Comparison of ENCODE assay signal across 27 cellular contexts in the genomic region with DNA sequence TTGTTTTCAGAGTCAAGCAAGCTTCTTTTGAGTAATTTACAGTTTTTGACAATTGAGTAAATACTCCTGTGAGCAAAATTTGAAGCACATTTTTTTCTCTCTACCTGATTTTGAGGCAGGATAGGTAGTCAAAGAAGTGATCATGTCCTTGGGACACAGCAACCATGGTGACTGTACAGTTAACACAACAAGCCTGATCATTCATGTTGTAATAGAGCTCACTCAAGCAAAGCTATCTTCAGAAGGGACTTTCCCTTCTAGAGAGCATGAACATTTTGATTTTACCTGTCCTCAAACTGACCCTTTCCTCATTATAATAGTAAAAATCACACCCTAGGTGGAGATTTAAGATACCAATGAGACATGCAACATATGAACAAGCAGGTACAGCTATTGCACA.
DNase-seq lines count a peak whose midpoint lies in the region; ATAC-seq and TF ChIP-seq lines count a peak whose summit lies in the region.
"Had no signal": no experiment of that assay in that cellular context is flagged by ENCODE, and none has a peak within 500 bp of the region (broad histone marks: within the 10 kb centered on the region; RNA-seq: fewer than 3 reads in every experiment).

No MANE protein-coding gene starts in this region.

- TF ChIP-seq CTCF in esophagus muscularis mucosa (IDR thresholded peaks at IDR 0.05) (no peak), tibial nerve (IDR thresholded peaks at IDR 0.05) (no peak)

- H3K27ac ChIP-seq in esophagus muscularis mucosa (replicated peaks in 1 of 4) (no peak overlapping the region), tibial nerve (no peak overlapping the region), substantia nigra (ENCODE audit: low read depth, low read length, poor library complexity, severe bottlenecking) (no peak overlapping the region)
- H3K27ac ChIP-seq: C4-2B, PC-9, SJCRH30 had no signal

- H3K9me3 ChIP-seq in esophagus muscularis mucosa (no peaks in the 10 kb centered on the region), tibial nerve (no peaks in the 10 kb centered on the region)
- H3K9me3 ChIP-seq: HAP-1, SJCRH30 had no signal

- TF ChIP-seq EP300 in esophagus muscularis mucosa (IDR thresholded peaks at IDR 0.05) (no peak), tibial nerve (IDR thresholded peaks at IDR 0.05) (no peak)

- TF ChIP-seq POLR2A in esophagus muscularis mucosa (IDR thresholded peaks at IDR 0.05; ENCODE audit: low read depth) (no peak), tibial nerve (IDR thresholded peaks at IDR 0.05) (no peak)

- no peaks in the 10 kb centered on the region for H3K4me1 ChIP-seq in esophagus muscularis mucosa
- no peaks in the 10 kb centered on the region for H3K4me1 ChIP-seq in tibial nerve
- H3K4me1 ChIP-seq: HAP-1, SJCRH30 had no signal

- H3K36me3 ChIP-seq in esophagus muscularis mucosa (no peaks in the 10 kb centered on the region), tibial nerve (no peaks in the 10 kb centered on the region)
- H3K36me3 ChIP-seq: HAP-1, SJCRH30 had no signal

- DNase-seq in esophagus muscularis mucosa (ENCODE audit: extremely low spot score) (peak; percentile 55), tibial nerve (ENCODE audit: low spot score in 2 of 2) (no peak), AG08395 (ENCODE audit: low spot score) (no peak), hepatic stellate cell (ENCODE audit: low spot score) (no peak), substantia nigra (lab: John Stamatoyannopoulos, UW) (no peak)
- DNase-seq: Calu3; CD8-positive, alpha-beta T cell; DMS79 treated with DMSO at 0.1 percent for 48 hours; GOT3; Kasumi-1; MV-4-11; NCI-H1105; NCI-H1436 treated with DMSO at 0.1 percent for 48 hours; NCI-H1930; NCI-H446; NCI-H524 treated with DMSO at 0.1 percent for 48 hours; NCI-H774; NK-92 treated with Interleukin-12 subunit alpha and Interleukin-12 subunit beta, amount 100 ng/mL, for 24 hours; PC-9; SJCRH30 had no signal

- peak; percentile 65 for ATAC-seq in GM18868 (IDR thresholded peaks at IDR 0.05; ENCODE audit: unreplicated experiment)
- ATAC-seq in HG03442 (IDR thresholded peaks at IDR 0.05; ENCODE audit: unreplicated experiment), result peak; percentile 49
- ATAC-seq: CD8-positive, alpha-beta T cell; K562; Right ventricle myocardium inferior; SK-N-SH treated with all-trans-retinoic acid at 6 μM for 48 hours had no signal

- intact Hi-C loops in esophagus muscularis mucosa (cut with DNase I), result no loop called here

- no peaks in the 10 kb centered on the region for H3K27me3 ChIP-seq in esophagus muscularis mucosa
- no peaks in the 10 kb centered on the region for H3K27me3 ChIP-seq in tibial nerve
- H3K27me3 ChIP-seq: SJCRH30 had no signal

- H3K4me3 ChIP-seq in esophagus muscularis mucosa, result no peak overlapping the region
- no peak overlapping the region for H3K4me3 ChIP-seq in tibial nerve
- H3K4me3 ChIP-seq: HAP-1, K562, PC-9, SJCRH30 had no signal
